ENCODE assay signal across 21 cellular contexts in genomic region chr12:28040251-28040650, GRCh38.
DNase-seq lines count a peak whose midpoint lies in the region; TF ChIP-seq lines count a peak whose summit lies in the region.
"Had no signal": no experiment of that assay in that cellular context is flagged by ENCODE, and none has a peak within 500 bp of the region (broad histone marks: within the 10 kb centered on the region; RNA-seq: fewer than 3 reads in every experiment).

No MANE protein-coding gene starts in this region.

- intact Hi-C loops in mammary epithelial cell (cut with micrococcal nuclease): no loop called here
- intact Hi-C loops in breast epithelium (cut with DNase I; ENCODE audit: low total_unique reads): no loop called here

- DNase-seq in mammary epithelial cell: no peak
- DNase-seq in breast epithelium (ENCODE audit: low spot score in 2 of 2): no peak
- DNase-seq in NCI-H524 (lab: John Stamatoyannopoulos, UW): peak; percentile 79 to 95
- DNase-seq in cerebellar cortex (ENCODE audit: low spot score): peak; percentile 2
- DNase-seq in stimulated activated CD4-positive, alpha-beta T cell treated with anti-CD3 and anti-CD28 coated beads, Interleukin-12 subunit alpha, Interleukin-12 subunit beta, amount 100 ng/mL, for 4 hours: no peak
- no peak for DNase-seq in activated gamma-delta T cell treated with Interleukin-2 at 50 U/mL for 16 hours
- DNase-seq in stimulated activated CD4-positive, alpha-beta T cell treated with anti-CD3 and anti-CD28 coated beads, Interleukin-4, amount 100 ng/mL, for 4 hours: no peak
- no peak for DNase-seq in central memory CD4-positive, alpha-beta T cell
- DNase-seq: ACHN; C1 segment of cervical spinal cord; CD8-positive, alpha-beta T cell; DMS79; GM23248; KG1; NCI-H1105; NCI-H2081 treated with DMSO at 0.1 percent for 48 hours; NCI-H748 treated with DMSO at 0.1 percent for 48 hours; T-helper 1 cell had no signal

- H3K27ac ChIP-seq in mammary epithelial cell (ENCODE audit: insufficient read depth, low read depth, low read length) (no peak overlapping the region), breast epithelium (no peak overlapping the region)
- H3K27ac ChIP-seq: 22Rv1, GM23248, SJSA1 had no signal

- H3K36me3 ChIP-seq in mammary epithelial cell (ENCODE audit: insufficient read depth, low read length): no peaks in the 10 kb centered on the region
- no peaks in the 10 kb centered on the region for H3K36me3 ChIP-seq in breast epithelium
- H3K36me3 ChIP-seq: HAP-1, SJSA1 had no signal

- no peak overlapping the region for H3K9ac ChIP-seq in mammary epithelial cell (ENCODE audit: insufficient read depth, low read length)
- H3K9ac ChIP-seq: GM23248 had no signal

- H3K79me2 ChIP-seq in mammary epithelial cell (ENCODE audit: insufficient read depth, low read length): no peaks in the 10 kb centered on the region

- peak overlapping the region; percentile 4 for H2AFZ ChIP-seq in mammary epithelial cell (ENCODE audit: low read depth, low read length)
- H2AFZ ChIP-seq: GM23248 had no signal

- CTCF ChIA-PET in mammary epithelial cell (lab: Charles Lee; ENCODE audit: low non-redundant PET): no interaction called here

- WGBS in mammary epithelial cell (ENCODE audit: low coverage, missing lambda C conversion rate): 100% methylated on average over 2 of the region's 2 CpGs

- dilution Hi-C loops in mammary epithelial cell (cut with HindIII; ENCODE audit: low sequenced_read_pairs): no loop called here

- TF ChIP-seq POLR2A in breast epithelium (IDR thresholded peaks at IDR 0.05): no peak

- no peak overlapping the region for H3K4me2 ChIP-seq in mammary epithelial cell (ENCODE audit: insufficient read depth, low read depth, low read length)

- TF ChIP-seq CTCF in mammary epithelial cell (conservative IDR thresholded peaks at IDR 0.05 in 1 of 2, IDR thresholded peaks at IDR 0.05 in 1 of 2; ENCODE audit: extremely low read depth in 1 of 2, insufficient read depth in 1 of 2, low read depth in 1 of 2, low read length in 2 of 2): no peak
- no peak for TF ChIP-seq CTCF in breast epithelium (IDR thresholded peaks at IDR 0.05)

- no peaks in the 10 kb centered on the region for H4K20me1 ChIP-seq in mammary epithelial cell (ENCODE audit: insufficient read depth, low read length)

- H3K4me1 ChIP-seq in mammary epithelial cell (ENCODE audit: insufficient read depth, low read length) (peaks cover 7% of the 10 kb centered on the region), breast epithelium (no peaks in the 10 kb centered on the region)

- H3K9me3 ChIP-seq in mammary epithelial cell (replicated peaks; ENCODE audit: insufficient read depth, low read length) (no peaks in the 10 kb centered on the region), breast epithelium (no peaks in the 10 kb centered on the region)
- H3K9me3 ChIP-seq: HAP-1, SJSA1 had no signal

- BruUV-seq in mammary epithelial cell (replicated peaks; lab: Mats Ljungman, UMichigan): no TSS peak

- in situ Hi-C loops in mammary epithelial cell (cut with MboI; ENCODE audit: low sequenced_read_pairs in 2 of 2): no loop called here

- no peaks in the 10 kb centered on the region for H3K27me3 ChIP-seq in mammary epithelial cell (ENCODE audit: insufficient read depth, low read length)
- no peaks in the 10 kb centered on the region for H3K27me3 ChIP-seq in breast epithelium
- H3K27me3 ChIP-seq: SJSA1 had no signal

- H3K4me3 ChIP-seq in mammary epithelial cell (replicated peaks in 1 of 3; ENCODE audit: insufficient read depth in 1 of 3, low read depth in 2 of 3, low read length in 3 of 3) (no peak overlapping the region), breast epithelium (no peak overlapping the region)
- H3K4me3 ChIP-seq: GM23248, HAP-1, SJSA1 had no signal

Comparison
In these comparisons a context has a peak if more than half of its experiments do, and no peak if none do; other contexts are left out.
1. DNase-seq: peak in NCI-H524 (2 of 2) and cerebellar cortex (single experiment); none in mammary epithelial cell (single experiment), breast epithelium (0 of 2), stimulated activated CD4-positive, alpha-beta T cell treated with anti-CD3 and anti-CD28 coated beads, Interleukin-12 subunit alpha, Interleukin-12 subunit beta, amount 100 ng/mL, for 4 hours (single experiment), activated gamma-delta T cell treated with Interleukin-2 at 50 U/mL for 16 hours (single experiment), stimulated activated CD4-positive, alpha-beta T cell treated with anti-CD3 and anti-CD28 coated beads, Interleukin-4, amount 100 ng/mL, for 4 hours (0 of 2) and central memory CD4-positive, alpha-beta T cell (single experiment).